In the genomic region with DNA sequence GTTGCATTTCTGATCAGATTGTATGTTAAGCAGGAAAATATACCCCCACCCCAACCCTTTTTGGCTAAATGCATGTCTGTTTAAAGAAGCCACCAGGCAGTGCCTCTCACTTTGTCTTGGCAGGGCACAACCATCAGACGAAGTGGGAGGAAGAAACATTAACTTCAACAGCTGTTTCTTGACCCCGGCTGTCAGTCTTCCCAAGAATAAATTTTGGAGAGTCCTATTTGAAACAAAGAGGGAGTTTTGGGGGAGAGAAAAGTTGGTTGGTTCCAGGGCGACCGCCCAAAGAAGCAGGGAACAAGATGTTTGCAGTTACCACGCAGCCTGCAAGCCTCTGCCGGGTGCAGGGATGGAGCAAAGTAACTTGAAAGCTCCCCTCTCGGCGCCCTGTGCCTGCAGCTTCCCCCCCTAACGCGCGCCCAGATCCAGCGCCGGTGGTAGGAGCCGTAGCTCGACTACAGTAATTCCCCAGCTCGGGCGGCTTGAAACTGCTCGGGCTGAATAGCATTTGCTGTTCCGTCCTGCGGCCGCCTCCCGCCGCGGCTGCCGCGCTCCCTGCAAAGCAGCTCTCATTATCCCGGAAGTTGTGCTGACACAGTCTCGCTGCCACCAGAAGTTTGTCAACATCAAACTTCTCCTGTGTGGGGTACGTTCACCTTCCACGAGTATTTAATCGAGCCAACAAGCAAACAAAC, we compare ENCODE assay signal across 8 cellular contexts.
DNase-seq lines count a peak whose midpoint lies in the region; ATAC-seq and TF ChIP-seq lines count a peak whose summit lies in the region.

No MANE protein-coding gene starts in this region.

- peaks cover 1% of the 10 kb centered on the region for H3K36me3 Mint-ChIP-seq in activated naive CD8-positive, alpha-beta T cell treated with anti-CD3 and anti-CD28 coated beads for 36 hours
- H3K36me3 Mint-ChIP-seq in glutamatergic neuron (ENCODE audit: unreplicated experiment): no peaks in the 10 kb centered on the region

- H3K27me3 ChIP-seq in GM06990 (replicated peaks; ENCODE audit: control insufficient read depth, insufficient read depth, low read length) (no peaks in the 10 kb centered on the region), testis (no peaks in the 10 kb centered on the region)

- H3K27ac ChIP-seq in testis: peak overlapping the region; percentile 49 to 75

- 0% methylated on average over 31 of the region's 31 CpGs for WGBS in testis, 2 donors

- ATAC-seq in HG02588 (IDR thresholded peaks at IDR 0.05; ENCODE audit: unreplicated experiment): peak; percentile 94
- peak; percentile 92 for ATAC-seq in omental fat pad (ENCODE audit: low FRiP score)

- no peak for TF ChIP-seq POLR2A in testis (IDR thresholded peaks at IDR 0.05)

- no peak for TF ChIP-seq CTCF in GM06990 (IDR thresholded peaks at IDR 0.05; ENCODE audit: insufficient read depth, low read length, poor library complexity, severe bottlenecking)
- TF ChIP-seq CTCF in glutamatergic neuron (IDR thresholded peaks at IDR 0.05; ENCODE audit: partially characterized antibody, unreplicated experiment): no peak
- TF ChIP-seq CTCF in omental fat pad (IDR thresholded peaks at IDR 0.05): no peak
- peak in 1 of 3 experiments; percentile 1 for TF ChIP-seq CTCF in testis (IDR thresholded peaks at IDR 0.05)

- H3K9me3 Mint-ChIP-seq in activated naive CD8-positive, alpha-beta T cell treated with anti-CD3 and anti-CD28 coated beads for 36 hours: no peaks in the 10 kb centered on the region
- peaks cover 6% of the 10 kb centered on the region for H3K9me3 Mint-ChIP-seq in glutamatergic neuron (ENCODE audit: unreplicated experiment)

- intact Hi-C loops in testis (cut with DNase I; ENCODE audit: low total_unique reads): loop anchor here (1.0 to 10.0 kb wide), 2 partner anchors 100 to 347 kb away; partner anchors contain the start of gene SSBP2

- no peaks in the 10 kb centered on the region for H3K9me3 ChIP-seq in testis

- H3K27ac Mint-ChIP-seq in activated naive CD8-positive, alpha-beta T cell treated with anti-CD3 and anti-CD28 coated beads for 36 hours: peak overlapping the region; percentile 93
- peak overlapping the region; percentile 92 for H3K27ac Mint-ChIP-seq in glutamatergic neuron (ENCODE audit: unreplicated experiment)

- peaks cover 35% of the 10 kb centered on the region for H3K4me1 Mint-ChIP-seq in activated naive CD8-positive, alpha-beta T cell treated with anti-CD3 and anti-CD28 coated beads for 36 hours
- H3K4me1 Mint-ChIP-seq in glutamatergic neuron (ENCODE audit: low read depth, unreplicated experiment): peaks cover 58% of the 10 kb centered on the region

- peaks cover 14% of the 10 kb centered on the region for H3K4me1 ChIP-seq in testis

- no peaks in the 10 kb centered on the region for H3K36me3 ChIP-seq in GM06990 (ENCODE audit: control insufficient read depth, insufficient read depth, low read length)
- no peaks in the 10 kb centered on the region for H3K36me3 ChIP-seq in testis (ENCODE audit: low read depth, missing control alignments)

- no peaks in the 10 kb centered on the region for H3K27me3 Mint-ChIP-seq in activated naive CD8-positive, alpha-beta T cell treated with anti-CD3 and anti-CD28 coated beads for 36 hours
- H3K27me3 Mint-ChIP-seq in glutamatergic neuron (ENCODE audit: unreplicated experiment): peaks cover 15% of the 10 kb centered on the region

- DNase-seq in GM06990 (ENCODE audit: extremely low read depth, insufficient read length) (peak; percentile 98), NCI-H1105 (lab: John Stamatoyannopoulos, UW) (peak; percentile 82), SKM-1 (lab: John Stamatoyannopoulos, UW; ENCODE audit: unreplicated experiment) (peak; percentile 80), glutamatergic neuron (peak; percentile 95), omental fat pad (ENCODE audit: low spot score) (peak; percentile 65), testis (peak; percentile 97)
- peak; percentile 90 for DNase-seq in activated naive CD8-positive, alpha-beta T cell treated with anti-CD3 and anti-CD28 coated beads for 36 hours

- peak overlapping the region; percentile 70 for H3K4me3 ChIP-seq in GM06990 (replicated peaks; ENCODE audit: low read depth, low read length)
- peak overlapping the region; percentile 45 to 60 for H3K4me3 ChIP-seq in testis

- peak overlapping the region; percentile 85 for H3K4me3 Mint-ChIP-seq in activated naive CD8-positive, alpha-beta T cell treated with anti-CD3 and anti-CD28 coated beads for 36 hours
- H3K4me3 Mint-ChIP-seq in glutamatergic neuron (ENCODE audit: unreplicated experiment): peak overlapping the region; percentile 93

Comparison
In these comparisons a context has a peak if more than half of its experiments do, and no peak if none do; other contexts are left out.
1. Peak in every context shown above with its lines: DNase-seq, ATAC-seq, H3K4me3 ChIP-seq and H3K27ac ChIP-seq.